25 cellular contexts compared by ENCODE assay signal in the genomic region with DNA sequence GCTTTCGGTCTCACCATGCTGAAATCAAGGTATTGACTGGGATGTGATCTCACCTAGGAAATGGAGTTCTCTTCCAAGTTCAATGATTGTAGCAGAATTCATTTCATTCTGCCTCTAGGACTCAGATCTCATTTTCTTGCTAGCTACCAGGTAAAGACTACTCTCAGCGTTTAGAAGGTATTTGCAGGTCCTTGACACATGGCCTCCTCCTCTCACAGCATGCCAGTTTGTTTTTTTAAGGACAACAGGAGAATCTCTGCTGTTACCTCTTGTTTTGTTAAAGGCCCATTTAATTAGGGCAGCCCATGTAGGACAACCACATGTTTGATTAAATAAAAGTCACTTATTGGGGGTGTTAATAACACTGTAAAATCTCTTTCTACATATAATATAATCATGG.
"Had no signal": no experiment of that assay in that cellular context is flagged by ENCODE, and none has a peak within 500 bp of the region (broad histone marks: within the 10 kb centered on the region; RNA-seq: fewer than 3 reads in every experiment).

No MANE protein-coding gene starts in this region.

- H3K27me3 ChIP-seq: colonic mucosa, esophagus squamous epithelium, left lung, right atrium auricular region, sigmoid colon, spleen, tibial nerve, upper lobe of left lung had no signal

- H3K27ac Mint-ChIP-seq: dendritic cell treated with granulocyte-macrophage colony-stimulating factor and Interleukin-4, amounts not matched to agents 40 ng/mL and 50 ng/mL, for 4 days; immature natural killer cell; naive thymus-derived CD8-positive, alpha-beta T cell; nephron progenitor cell; stimulated activated memory B cell treated with anti-CD40 and anti-IgM and Interleukin-4, amounts not matched to agents 10 μg/mL and 1 μg/mL and 100 μg/mL, for 72 hours had no signal

- H3K36me3 ChIP-seq: colonic mucosa, esophagus squamous epithelium, left lung, prostate gland, right atrium auricular region, sigmoid colon, spleen, thoracic aorta, tibial nerve, upper lobe of left lung had no signal

- H3K9me3 ChIP-seq: colonic mucosa, esophagus squamous epithelium, left lung, prostate gland, right atrium auricular region, sigmoid colon, thoracic aorta, tibial nerve, upper lobe of left lung had no signal

- H3K36me3 Mint-ChIP-seq: immature natural killer cell; naive thymus-derived CD8-positive, alpha-beta T cell; stimulated activated memory B cell treated with anti-CD40 and anti-IgM and Interleukin-4, amounts not matched to agents 10 μg/mL and 1 μg/mL and 100 μg/mL, for 72 hours had no signal

- H3K4me1 ChIP-seq: colonic mucosa, esophagus squamous epithelium, left lung, prostate gland, right atrium auricular region, sigmoid colon, spleen, tibial nerve, upper lobe of left lung had no signal

- H3K27ac ChIP-seq: colonic mucosa, esophagus squamous epithelium, left lung, prostate gland, right atrium auricular region, sigmoid colon, spleen, thoracic aorta, tibial nerve, upper lobe of left lung had no signal

- ATAC-seq: left lung; naive thymus-derived CD8-positive, alpha-beta T cell; stimulated activated memory B cell treated with anti-CD40 and anti-IgM and Interleukin-4, amounts not matched to agents 10 μg/mL and 1 μg/mL and 100 μg/mL, for 72 hours; stimulated activated naive CD8-positive, alpha-beta T cell treated with anti-CD3 and anti-CD28 coated beads, Interleukin-15, Interleukin-2, amounts not matched to agents 100 U/mL and 50 U/mL, for 24 hours had no signal

- H3K27me3 Mint-ChIP-seq: dendritic cell treated with granulocyte-macrophage colony-stimulating factor and Interleukin-4, amounts not matched to agents 40 ng/mL and 50 ng/mL, for 4 days; naive thymus-derived CD8-positive, alpha-beta T cell; stimulated activated memory B cell treated with anti-CD40 and anti-IgM and Interleukin-4, amounts not matched to agents 10 μg/mL and 1 μg/mL and 100 μg/mL, for 72 hours had no signal

- DNase-seq: colonic mucosa; effector CD8-positive, alpha-beta T cell; erythroblast; esophagus squamous epithelium; foreskin melanocyte; hypothalamus; immature natural killer cell; left lung; mesenchymal stem cell; midbrain; naive thymus-derived CD8-positive, alpha-beta T cell; nephron progenitor cell; nucleus accumbens; sigmoid colon; spleen; stimulated activated CD4-positive, alpha-beta T cell treated with anti-CD3 and anti-CD28 coated beads, Interleukin-4, amount 100 ng/mL, for 4 hours; stimulated activated naive CD8-positive, alpha-beta T cell treated with anti-CD3 and anti-CD28 coated beads, Interleukin-15, Interleukin-2, amounts not matched to agents 100 U/mL and 50 U/mL, for 24 hours; substantia nigra; upper lobe of left lung had no signal

- H3K4me3 ChIP-seq: colonic mucosa, esophagus squamous epithelium, left lung, prostate gland, right atrium auricular region, sigmoid colon, spleen, thoracic aorta, tibial nerve, upper lobe of left lung had no signal

- H3K4me1 Mint-ChIP-seq: immature natural killer cell; naive thymus-derived CD8-positive, alpha-beta T cell; nephron progenitor cell; stimulated activated memory B cell treated with anti-CD40 and anti-IgM and Interleukin-4, amounts not matched to agents 10 μg/mL and 1 μg/mL and 100 μg/mL, for 72 hours had no signal

- H3K4me3 Mint-ChIP-seq: dendritic cell treated with granulocyte-macrophage colony-stimulating factor and Interleukin-4, amounts not matched to agents 40 ng/mL and 50 ng/mL, for 4 days; immature natural killer cell; naive thymus-derived CD8-positive, alpha-beta T cell; nephron progenitor cell; stimulated activated memory B cell treated with anti-CD40 and anti-IgM and Interleukin-4, amounts not matched to agents 10 μg/mL and 1 μg/mL and 100 μg/mL, for 72 hours had no signal

- H3K9me3 Mint-ChIP-seq: dendritic cell treated with granulocyte-macrophage colony-stimulating factor and Interleukin-4, amounts not matched to agents 40 ng/mL and 50 ng/mL, for 4 days; nephron progenitor cell; stimulated activated memory B cell treated with anti-CD40 and anti-IgM and Interleukin-4, amounts not matched to agents 10 μg/mL and 1 μg/mL and 100 μg/mL, for 72 hours had no signal
